Comparison of ENCODE assay signal across 13 cellular contexts in the genomic region with DNA sequence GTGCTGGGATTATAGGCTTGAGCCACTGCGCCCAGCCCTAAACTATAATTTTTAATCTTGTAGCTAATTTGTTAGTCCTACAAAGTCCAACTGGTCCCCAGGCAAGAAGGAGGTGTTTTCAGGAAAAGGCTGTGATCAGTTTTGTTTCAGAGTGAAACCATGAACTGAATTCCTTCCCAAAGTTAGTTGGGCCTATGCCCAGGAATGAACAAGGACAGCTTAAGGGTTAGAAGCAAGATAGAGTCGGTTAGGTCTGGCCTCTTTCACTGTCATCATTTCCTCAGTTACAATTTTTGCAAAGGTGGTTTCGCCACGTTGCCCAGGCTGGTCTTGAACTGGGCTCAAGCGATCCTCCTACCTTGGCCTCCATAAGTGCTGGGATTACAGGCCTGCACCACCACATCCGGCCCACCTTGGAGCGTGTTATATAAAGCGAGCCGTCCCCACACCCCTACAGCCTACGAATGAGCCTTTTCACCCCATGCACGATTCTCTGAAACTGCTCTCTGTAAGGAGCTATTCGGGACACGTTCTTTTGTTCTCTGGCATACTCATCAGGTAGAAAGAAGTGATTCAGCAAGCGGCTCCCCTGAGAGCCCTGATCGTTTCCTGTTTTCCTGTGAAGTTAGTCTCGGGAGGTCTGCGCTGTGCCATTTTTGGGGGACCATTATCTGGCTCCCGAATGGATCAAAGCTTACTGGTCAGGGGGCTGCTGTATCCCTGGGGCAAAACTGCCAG. TPM values are rescaled to one million over a fixed set of nuclear protein-coding genes. Genes with fewer than 3 reads are reported as not detected.
A peak's percentile ranks its signal among the peaks of the same experiment; 100 is the strongest.
DNase-seq lines count a peak whose midpoint lies in the region; ATAC-seq and TF ChIP-seq lines count a peak whose summit lies in the region.
"Not testable (repeated sequence)": the region's sequence is repeated elsewhere in the genome, so short reads cannot be mapped to it uniquely, and the experiment has no call there.
"Had no signal": no experiment of that assay in that cellular context is flagged by ENCODE, and none has a peak within 500 bp of the region (broad histone marks: within the 10 kb centered on the region; RNA-seq: fewer than 3 reads in every experiment).

No MANE protein-coding gene starts in this region.

- peak overlapping the region; percentile 55 for H3K4ac ChIP-seq in mesendoderm (ENCODE audit: low read depth, low read length)

- TF ChIP-seq EP300 in gastroesophageal sphincter (IDR thresholded peaks at IDR 0.05) = not testable (repeated sequence)

- peaks cover 21% of the 10 kb centered on the region for H3K4me1 ChIP-seq in adipocyte (ENCODE audit: control insufficient read depth, insufficient read depth, low read length)
- not testable (repeated sequence) for H3K4me1 ChIP-seq in gastroesophageal sphincter; mesendoderm (ENCODE audit: control insufficient read depth, low read depth, low read length); gastrocnemius medialis

- in situ Hi-C loops in gastrocnemius medialis (cut with MboI; ENCODE audit: low sequenced_read_pairs in 4 of 4) = loop anchor here in 1 of 4 donors (25.0 kb wide), 1 partner anchor 142 kb away; no protein-coding TSS in a partner anchor

- peak overlapping the region; percentile 64 for H3K9ac ChIP-seq in adipocyte (ENCODE audit: low read length)
- not testable (repeated sequence) for H3K9ac ChIP-seq in mesendoderm (ENCODE audit: low read length)

- TF ChIP-seq POLR2A in gastroesophageal sphincter (IDR thresholded peaks at IDR 0.05); gastrocnemius medialis (IDR thresholded peaks at IDR 0.05): not testable (repeated sequence)

- H3K18ac ChIP-seq in mesendoderm (ENCODE audit: low read length) = peak overlapping the region; percentile 51

- not testable (repeated sequence) for H2BK5ac ChIP-seq in mesendoderm (ENCODE audit: low read length)

- not testable (repeated sequence) for H3K36me3 ChIP-seq in adipocyte (ENCODE audit: control insufficient read depth, insufficient read depth, low read length, severe bottlenecking); gastroesophageal sphincter; mesendoderm (ENCODE audit: control insufficient read depth, insufficient read depth, low read length); gastrocnemius medialis

- not testable (repeated sequence) for H4K5ac ChIP-seq in mesendoderm (ENCODE audit: low read length)

- peak; percentile 18 for DNase-seq in EH (ENCODE audit: low read depth)
- peak; percentile 3 for DNase-seq in LHCN-M2 (ENCODE audit: low read depth)
- DNase-seq in adipocyte (ENCODE audit: low read depth) = peak; percentile 11
- DNase-seq in ecto neural progenitor cell (ENCODE audit: low spot score) = peak; percentile 20
- peak; percentile 58 for DNase-seq in mesendoderm
- DNase-seq in gastrocnemius medialis = not testable (repeated sequence)

- not testable (repeated sequence) for H3K9me3 ChIP-seq in adipocyte (ENCODE audit: control insufficient read depth, low read length); gastroesophageal sphincter; gastrocnemius medialis

- ATAC-seq in gastroesophageal sphincter (peak; percentile 45), gastrocnemius medialis (peak; percentile 47 to 53)

- not testable (repeated sequence) for H3K4me3 ChIP-seq in adipocyte (ENCODE audit: low read length); gastroesophageal sphincter; mesendoderm (ENCODE audit: low read length); gastrocnemius medialis

- H3K79me1 ChIP-seq in mesendoderm (ENCODE audit: low read length) = not testable (repeated sequence)

- not testable (repeated sequence) for H2BK120ac ChIP-seq in mesendoderm (ENCODE audit: low read depth, low read length)

- intact Hi-C loops in gastrocnemius medialis (cut with DNase I; ENCODE audit: low total_unique reads) = not testable (repeated sequence)

- WGBS in gastroesophageal sphincter (ENCODE audit: low coverage in 1 of 2), 2 donors = 72% methylated on average over 6 of the region's 18 CpGs; no CpG with 5 or more reads in 1 of the 2 donors
- no CpG with 5 or more reads among the region's 18 CpGs for WGBS in mesendoderm (ENCODE audit: extremely low coverage, insufficient coverage, low lambda C conversion rate)

- H3K27ac ChIP-seq in gastroesophageal sphincter; mesendoderm (ENCODE audit: low read depth, low read length): not testable (repeated sequence)
- peak overlapping the region in 3 of 4 donors; percentile 52 to 64 (median 52) for H3K27ac ChIP-seq in gastrocnemius medialis

- not testable (repeated sequence) for H4K8ac ChIP-seq in mesendoderm (ENCODE audit: low read depth, low read length)

- H3K79me2 ChIP-seq in mesendoderm (ENCODE audit: control insufficient read depth, insufficient read depth, low read length) = not testable (repeated sequence)

- not testable (repeated sequence) for TF ChIP-seq CTCF in gastroesophageal sphincter (IDR thresholded peaks at IDR 0.05); gastrocnemius medialis (IDR thresholded peaks at IDR 0.05 in 4 of 5, conservative IDR thresholded peaks at IDR 0.05 in 1 of 5)

- not testable (repeated sequence) for H2AK5ac ChIP-seq in mesendoderm (ENCODE audit: low read length)

- not testable (repeated sequence) for H2BK15ac ChIP-seq in mesendoderm (replicated peaks; ENCODE audit: low read depth)

- H3K4me2 ChIP-seq in mesendoderm (ENCODE audit: low read length) = not testable (repeated sequence)

- H3K23ac ChIP-seq in mesendoderm (ENCODE audit: low read length) = not testable (repeated sequence)

- H3K56ac ChIP-seq in mesendoderm (ENCODE audit: low read length) = peak overlapping the region; percentile 34

- H3K27me3 ChIP-seq in adipocyte (replicated peaks; ENCODE audit: control insufficient read depth, insufficient read depth, low read length); gastroesophageal sphincter; mesendoderm (ENCODE audit: insufficient read depth, low read length, poor library complexity); gastrocnemius medialis: not testable (repeated sequence)

RNA-seq across cellular contexts. Expression of gene GYG2, which starts 24.5 kb away (rescaled TPM):
- total RNA-seq in LHCN-M2 (2014; rRNA removed) = 2.4 and 3.1 TPM in 2 replicates
- polyA plus RNA-seq in LHCN-M2 (2012) = 9.1 TPM
- 10 to 100 TPM in 2 of 4 donors, 1 to 10 TPM in 2; 3.8 to 13.7 (median 8.5) TPM for total RNA-seq in gastroesophageal sphincter
- 44.8 TPM for polyA plus RNA-seq in mesendoderm (2013, experiment 1 of 2)
- polyA plus RNA-seq in mesendoderm (2013, experiment 2 of 2) = 47.1 TPM
- total RNA-seq in gastrocnemius medialis = under 1 TPM in 2 of 4 donors, not detected in 2; 0.67 to 0.92 TPM
- total RNA-seq: activated CD8-positive, alpha-beta memory T cell treated with anti-CD3 and anti-CD28 coated beads, Interleukin-2, amount 10 ng/mL, durations not matched to agents 7 days and 5 days; CD4-positive, CD25-positive, alpha-beta regulatory T cell; naive thymus-derived CD4-positive, alpha-beta T cell had no signal
- polyA plus RNA-seq: CD4-positive, CD25-positive, alpha-beta regulatory T cell; naive thymus-derived CD4-positive, alpha-beta T cell had no signal

RNA-seq across cellular contexts. Expression of gene XG, which starts 52.4 kb away (rescaled TPM):
- total RNA-seq in LHCN-M2 (2014; rRNA removed) = 0.06 TPM in 1 of 2 replicates, not detected in the other
- polyA plus RNA-seq in LHCN-M2 (2012) = 0.55 TPM
- total RNA-seq in gastroesophageal sphincter = under 1 TPM in 3 of 4 donors, not detected in 1; 0.19 to 0.67 (median 0.47) TPM
- 0.27 TPM for polyA plus RNA-seq in mesendoderm (2013, experiment 1 of 2)
- polyA plus RNA-seq in mesendoderm (2013, experiment 2 of 2) = 0.17 TPM
- 1 to 10 TPM in 3 of 4 donors, under 1 TPM in 1; 0.97 to 2.4 (median 1.9) TPM for total RNA-seq in gastrocnemius medialis
- total RNA-seq: activated CD8-positive, alpha-beta memory T cell treated with anti-CD3 and anti-CD28 coated beads, Interleukin-2, amount 10 ng/mL, durations not matched to agents 7 days and 5 days; cardiac muscle cell; CD4-positive, CD25-positive, alpha-beta regulatory T cell; renal cortical epithelial cell; stomach had no signal
- polyA plus RNA-seq: cardiac muscle cell; CD4-positive, CD25-positive, alpha-beta regulatory T cell; naive thymus-derived CD4-positive, alpha-beta T cell had no signal
